8 cellular contexts compared by ENCODE assay signal in the genomic region with DNA sequence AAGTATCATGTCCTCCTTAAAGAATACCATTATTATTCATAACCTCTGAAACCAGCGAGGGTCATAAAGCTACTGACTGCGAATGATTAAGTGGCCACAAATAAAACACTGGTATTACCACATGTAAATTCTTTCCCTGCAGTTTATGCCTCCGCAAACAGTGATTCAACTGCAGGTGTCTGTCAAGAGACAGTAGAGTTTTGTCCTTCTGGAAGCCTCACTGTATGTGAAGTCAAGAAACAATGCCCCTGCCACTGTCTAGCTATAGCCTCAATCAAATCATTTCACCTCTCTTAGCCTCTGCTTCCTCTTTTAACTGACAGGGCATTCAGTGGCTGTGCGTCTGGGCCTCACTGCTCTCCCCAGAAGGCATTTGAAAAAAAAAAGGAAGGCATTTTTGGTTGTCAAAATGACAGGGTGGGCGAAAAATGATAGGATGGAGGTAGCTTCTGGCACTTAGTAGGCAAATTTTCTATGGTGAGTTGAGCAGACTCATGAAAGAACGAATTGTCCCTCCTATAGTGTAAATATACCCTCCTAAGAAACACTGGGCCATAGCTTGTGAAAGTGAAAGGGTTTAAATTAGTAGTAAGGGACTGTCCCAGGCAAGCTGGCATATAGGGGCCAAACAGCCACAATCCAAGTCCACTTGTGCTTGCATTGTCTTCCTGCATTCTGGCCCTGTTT.
DNase-seq lines count a peak whose midpoint lies in the region; ATAC-seq and FAIRE-seq lines count a peak whose summit lies in the region.

No MANE protein-coding gene starts in this region.

- peaks cover 23 to 24% of the 10 kb centered on the region in 2 donors for H3K4me1 Mint-ChIP-seq in natural killer cell treated with Interleukin-12 subunit alpha and Interleukin-12 subunit beta and Interleukin-15 and Interleukin-18, amount 100 ng/mL, for 72 hours (ENCODE audit: low read depth in 2 of 2)

- no peaks in the 10 kb centered on the region for H3K9me3 Mint-ChIP-seq in natural killer cell treated with Interleukin-12 subunit alpha and Interleukin-12 subunit beta and Interleukin-15 and Interleukin-18, amount 100 ng/mL, for 72 hours

- H3K4me3 Mint-ChIP-seq in natural killer cell treated with Interleukin-12 subunit alpha and Interleukin-12 subunit beta and Interleukin-15 and Interleukin-18, amount 100 ng/mL, for 72 hours, result peak overlapping the region; percentile 76

- H3K36me3 Mint-ChIP-seq in natural killer cell treated with Interleukin-12 subunit alpha and Interleukin-12 subunit beta and Interleukin-15 and Interleukin-18, amount 100 ng/mL, for 72 hours, result no peaks in the 10 kb centered on the region

- peak; percentile 69 for ATAC-seq in HG02852 (IDR thresholded peaks at IDR 0.05; ENCODE audit: unreplicated experiment)
- peak; percentile 94 to 97 for ATAC-seq in natural killer cell treated with Interleukin-12 subunit alpha and Interleukin-12 subunit beta and Interleukin-15 and Interleukin-18, amount 100 ng/mL, for 72 hours

- peak; percentile 24 for FAIRE-seq in colon (lab: Jason Lieb, UNC)

- DNase-seq in stimulated activated CD4-positive, alpha-beta T cell treated with anti-CD3 and anti-CD28 coated beads, Interleukin-4, amount 100 ng/mL, for 24 hours, result peak; percentile 17
- no peak for DNase-seq in stimulated activated CD4-positive, alpha-beta T cell treated with anti-CD3 and anti-CD28 coated beads, Interleukin-12 subunit alpha, Interleukin-12 subunit beta, amount 100 ng/mL, for 4 hours
- peak; percentile 63 for DNase-seq in NCI-H69 (lab: John Stamatoyannopoulos, UW)
- DNase-seq in natural killer cell treated with Interleukin-12 subunit alpha and Interleukin-12 subunit beta and Interleukin-15 and Interleukin-18, amount 100 ng/mL, for 72 hours (ENCODE audit: low spot score), result no peak
- no peak for DNase-seq in NCI-H2171 (lab: John Stamatoyannopoulos, UW)
- DNase-seq in activated CD4-positive, alpha-beta T cell treated with anti-CD3 and anti-CD28 coated beads for 1 hour, result no peak

- H3K27me3 Mint-ChIP-seq in natural killer cell treated with Interleukin-12 subunit alpha and Interleukin-12 subunit beta and Interleukin-15 and Interleukin-18, amount 100 ng/mL, for 72 hours, result no peaks in the 10 kb centered on the region

- H3K27ac Mint-ChIP-seq in natural killer cell treated with Interleukin-12 subunit alpha and Interleukin-12 subunit beta and Interleukin-15 and Interleukin-18, amount 100 ng/mL, for 72 hours, result peak overlapping the region; percentile 63 to 86

Comparison
In these comparisons a context has a peak if more than half of its experiments do, and no peak if none do; other contexts are left out.
1. DNase-seq: peak in stimulated activated CD4-positive, alpha-beta T cell treated with anti-CD3 and anti-CD28 coated beads, Interleukin-4, amount 100 ng/mL, for 24 hours (single experiment) and NCI-H69 (single experiment); none in stimulated activated CD4-positive, alpha-beta T cell treated with anti-CD3 and anti-CD28 coated beads, Interleukin-12 subunit alpha, Interleukin-12 subunit beta, amount 100 ng/mL, for 4 hours (single experiment), natural killer cell treated with Interleukin-12 subunit alpha and Interleukin-12 subunit beta and Interleukin-15 and Interleukin-18, amount 100 ng/mL, for 72 hours (single experiment), NCI-H2171 (single experiment) and activated CD4-positive, alpha-beta T cell treated with anti-CD3 and anti-CD28 coated beads for 1 hour (single experiment).